8 cellular contexts compared by ENCODE assay signal in genomic region chr1:21647431-21648373, GRCh38. TPM values are rescaled to one million over a fixed set of nuclear protein-coding genes. Genes with fewer than 3 reads are reported as not detected.
A peak's percentile ranks its signal among the peaks of the same experiment; 100 is the strongest.
DNase-seq lines count a peak whose midpoint lies in the region; ATAC-seq and TF ChIP-seq lines count a peak whose summit lies in the region.

No MANE protein-coding gene starts in this region.

- H3K27me3 ChIP-seq in spleen (replicated peaks in 1 of 7) = peaks cover 0 to 91% (median 9%) of the 10 kb centered on the region in 7 donors

- WGBS in spleen, 5 donors = 34 to 41% (median 35%) methylated on average over 18 to 19 of the region's 19 CpGs

- H3K27me3 Mint-ChIP-seq in activated naive CD8-positive, alpha-beta T cell treated with anti-CD3 and anti-CD28 coated beads, Interleukin-2, amount 50 U/mL, for 24 hours = peaks cover 47% of the 10 kb centered on the region

- H3K27ac ChIP-seq in spleen = no peak overlapping the region

- peaks cover 11% of the 10 kb centered on the region for H3K4me1 Mint-ChIP-seq in activated naive CD8-positive, alpha-beta T cell treated with anti-CD3 and anti-CD28 coated beads, Interleukin-2, amount 50 U/mL, for 24 hours

- H3K4me1 ChIP-seq in spleen = peaks cover 7 to 22% (median 12%) of the 10 kb centered on the region in 6 donors

- no peak overlapping the region for H3K4me3 ChIP-seq in spleen

- TF ChIP-seq CTCF in spleen (IDR thresholded peaks at IDR 0.05 in 8 of 11, conservative IDR thresholded peaks at IDR 0.05 in 3 of 11) = no peak

- H3K9me3 ChIP-seq in spleen = no peaks in the 10 kb centered on the region

- TF ChIP-seq POLR2A in spleen (IDR thresholded peaks at IDR 0.05) = no peak

- H3K4me3 Mint-ChIP-seq in activated naive CD8-positive, alpha-beta T cell treated with anti-CD3 and anti-CD28 coated beads, Interleukin-2, amount 50 U/mL, for 24 hours = no peak overlapping the region

- intact Hi-C loops in spleen (cut with DNase I; ENCODE audit: low total_unique reads) = no loop called here

- DNase-seq in GDM1 (lab: John Stamatoyannopoulos, UW) = peak; percentile 27
- DNase-seq in Kasumi-1 (lab: John Stamatoyannopoulos, UW) = peak; percentile 42 to 59
- DNase-seq in activated naive CD8-positive, alpha-beta T cell treated with anti-CD3 and anti-CD28 coated beads, Interleukin-2, amount 50 U/mL, for 24 hours = peak; percentile 60
- peak; percentile 72 for DNase-seq in lung microvascular endothelial cell (ENCODE audit: low read depth in 2 of 2)
- no peak for DNase-seq in spleen
- DNase-seq in NCI-H2081 treated with DMSO at 0.1 percent for 48 hours (lab: John Stamatoyannopoulos, UW) = no peak

- H3K27ac Mint-ChIP-seq in activated naive CD8-positive, alpha-beta T cell treated with anti-CD3 and anti-CD28 coated beads, Interleukin-2, amount 50 U/mL, for 24 hours = no peak overlapping the region

- H3K9me3 Mint-ChIP-seq in activated naive CD8-positive, alpha-beta T cell treated with anti-CD3 and anti-CD28 coated beads, Interleukin-2, amount 50 U/mL, for 24 hours = no peaks in the 10 kb centered on the region

- no peaks in the 10 kb centered on the region for H3K36me3 Mint-ChIP-seq in activated naive CD8-positive, alpha-beta T cell treated with anti-CD3 and anti-CD28 coated beads, Interleukin-2, amount 50 U/mL, for 24 hours (ENCODE audit: low read depth)

- H3K36me3 ChIP-seq in spleen = no peaks in the 10 kb centered on the region

- ATAC-seq in activated naive CD8-positive, alpha-beta T cell treated with anti-CD3 and anti-CD28 coated beads, Interleukin-2, amount 50 U/mL, for 24 hours = no peak
- ATAC-seq in GM19395 (IDR thresholded peaks at IDR 0.05; ENCODE audit: unreplicated experiment) = no peak
- no peak for ATAC-seq in GM18502 (IDR thresholded peaks at IDR 0.05; ENCODE audit: poor library complexity, unreplicated experiment)

RNA-seq across cellular contexts. Expression of gene RAP1GAP, which starts 21.5 kb away (rescaled TPM):
- under 0.01 TPM in 2 replicates for total RNA-seq in lung microvascular endothelial cell
- total RNA-seq in spleen = 10 to 100 TPM in 1 of 7 donors, 1 to 10 TPM in 4, under 1 TPM in 2; 0.69 to 12.1 (median 1.0) TPM
- under 1 TPM; 0.30 to 0.67 (median 0.41) TPM for polyA plus RNA-seq in spleen

Comparison
In these comparisons a context has a peak if more than half of its experiments do, and no peak if none do; other contexts are left out.
1. DNase-seq: peak in GDM1 (single experiment), Kasumi-1 (2 of 2), activated naive CD8-positive, alpha-beta T cell treated with anti-CD3 and anti-CD28 coated beads, Interleukin-2, amount 50 U/mL, for 24 hours (single experiment) and lung microvascular endothelial cell (2 of 2); none in spleen (single experiment) and NCI-H2081 treated with DMSO at 0.1 percent for 48 hours (single experiment).